12 cellular contexts compared by ENCODE assay signal in the genomic region with DNA sequence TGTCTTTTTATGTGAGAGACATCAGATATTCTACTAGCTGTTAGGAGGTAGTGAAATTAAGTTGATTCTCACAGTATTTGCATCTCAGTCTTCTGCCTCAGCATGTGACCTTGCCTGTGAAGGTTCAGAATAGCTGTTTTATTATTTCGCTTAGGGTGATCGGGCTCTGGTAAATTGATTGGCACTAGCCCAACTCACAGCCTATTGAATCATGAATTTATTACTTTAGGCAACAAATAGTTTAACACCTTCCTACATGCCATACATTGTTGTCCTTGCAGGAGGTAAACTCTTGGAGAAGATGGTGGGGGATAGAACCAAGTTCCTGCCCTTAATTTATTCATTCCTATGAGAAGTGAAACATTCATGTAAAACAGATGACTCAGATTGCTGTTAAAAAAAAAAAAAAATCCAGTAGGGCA.
DNase-seq lines count a peak whose midpoint lies in the region; ATAC-seq and TF ChIP-seq lines count a peak whose summit lies in the region.
"Had no signal": no experiment of that assay in that cellular context is flagged by ENCODE, and none has a peak within 500 bp of the region (broad histone marks: within the 10 kb centered on the region; RNA-seq: fewer than 3 reads in every experiment).

No MANE protein-coding gene starts in this region.

- WGBS in smooth muscle cell (ENCODE audit: low lambda C conversion rate) = 90% methylated on average over 2 of the region's 2 CpGs
- 91 to 98% methylated on average over 2 of the region's 2 CpGs for WGBS in upper lobe of left lung, 2 donors

- no peaks in the 10 kb centered on the region for H3K27me3 ChIP-seq in smooth muscle cell (ENCODE audit: low read depth)
- no peaks in the 10 kb centered on the region for H3K27me3 ChIP-seq in CD4-positive, alpha-beta memory T cell (ENCODE audit: insufficient read depth, low read length)
- H3K27me3 ChIP-seq in upper lobe of left lung = no peaks in the 10 kb centered on the region
- H3K27me3 ChIP-seq: BLaER1 treated with 17β-estradiol and CSF1 and Interleukin-3, amounts not matched to agents 10 nM and 100 nM had no signal

- no peaks in the 10 kb centered on the region for H4K20me1 ChIP-seq in smooth muscle cell (ENCODE audit: low read depth)
- H4K20me1 ChIP-seq: BLaER1 treated with 17β-estradiol and CSF1 and Interleukin-3, amounts not matched to agents 10 nM and 100 nM had no signal

- H3K27ac ChIP-seq in smooth muscle cell (ENCODE audit: low read depth) (no peak overlapping the region), upper lobe of left lung (no peak overlapping the region)
- no peak overlapping the region for H3K27ac ChIP-seq in CD4-positive, alpha-beta memory T cell (ENCODE audit: low read depth, low read length)
- H3K27ac ChIP-seq: BLaER1 treated with 17β-estradiol and CSF1 and Interleukin-3, amounts not matched to agents 10 nM and 100 nM; parathyroid adenoma had no signal

- no peak overlapping the region for H2AFZ ChIP-seq in smooth muscle cell (ENCODE audit: low read depth)
- H2AFZ ChIP-seq: parathyroid adenoma had no signal

- POLR2A ChIA-PET in CD4-positive, alpha-beta memory T cell (lab: Charles Lee; ENCODE audit: partially characterized antibody) = interaction anchor here (0.6 kb wide), 1 partner anchor 35 kb away, joined by 3 read pairs; no protein-coding TSS in a partner anchor

- no peak overlapping the region for H3K9ac ChIP-seq in smooth muscle cell (ENCODE audit: low read depth)
- H3K9ac ChIP-seq: BLaER1 treated with 17β-estradiol and CSF1 and Interleukin-3, amounts not matched to agents 10 nM and 100 nM; parathyroid adenoma had no signal

- H3K4me1 ChIP-seq in smooth muscle cell (ENCODE audit: low read depth) (no peaks in the 10 kb centered on the region), upper lobe of left lung (peaks cover 0 to 16% (median 0%) of the 10 kb centered on the region in 4 donors)
- H3K4me1 ChIP-seq in CD4-positive, alpha-beta memory T cell (ENCODE audit: insufficient read depth, low read length) = no peaks in the 10 kb centered on the region

- DNase-seq in GM03348 (ENCODE audit: low spot score) (peak; percentile 18), astrocyte of the cerebellum (ENCODE audit: low read depth) (peak; percentile 49), smooth muscle cell (lab: John Stamatoyannopoulos, UW; ENCODE audit: unreplicated experiment) (no peak), upper lobe of left lung (no peak), left lobe of liver (ENCODE audit: low spot score) (no peak)
- no peak for DNase-seq in CD4-positive, alpha-beta memory T cell
- DNase-seq: H9, NCI-H345 had no signal

- TF ChIP-seq CTCF in astrocyte of the cerebellum (IDR thresholded peaks at IDR 0.05; ENCODE audit: low read depth, low read length, missing control alignments) (no peak), smooth muscle cell (IDR thresholded peaks at IDR 0.05; ENCODE audit: borderline replicate concordance, insufficient read depth, poor library complexity, severe bottlenecking) (no peak), upper lobe of left lung (IDR thresholded peaks at IDR 0.05) (no peak)

- H3K79me2 ChIP-seq in smooth muscle cell (ENCODE audit: low read depth) = no peaks in the 10 kb centered on the region
- H3K79me2 ChIP-seq: parathyroid adenoma had no signal

- H3K4me3 ChIP-seq in astrocyte of the cerebellum (ENCODE audit: low read depth, low read length) (no peak overlapping the region), smooth muscle cell (no peak overlapping the region), upper lobe of left lung (no peak overlapping the region)
- no peak overlapping the region for H3K4me3 ChIP-seq in CD4-positive, alpha-beta memory T cell (ENCODE audit: low read length in 2 of 2)
- H3K4me3 ChIP-seq: BLaER1 treated with 17β-estradiol and CSF1 and Interleukin-3, amounts not matched to agents 10 nM and 100 nM had no signal

- H3K9me3 ChIP-seq in smooth muscle cell (replicated peaks; ENCODE audit: low read depth) (no peaks in the 10 kb centered on the region), upper lobe of left lung (no peaks in the 10 kb centered on the region)
- H3K9me3 ChIP-seq in CD4-positive, alpha-beta memory T cell (ENCODE audit: control insufficient read depth in 1 of 2, low read length in 2 of 2) = no peaks in the 10 kb centered on the region

- CTCF ChIA-PET in CD4-positive, alpha-beta memory T cell (lab: Charles Lee; ENCODE audit: partially characterized antibody) = no interaction called here

- ATAC-seq in GM21367 (IDR thresholded peaks at IDR 0.05; ENCODE audit: unreplicated experiment) (peak; percentile 59), HG03097 (IDR thresholded peaks at IDR 0.05; ENCODE audit: low FRiP score, unreplicated experiment) (peak; percentile 45), upper lobe of left lung (ENCODE audit: low FRiP score in 2 of 2) (no peak), left lobe of liver (no peak)

- no peak for TF ChIP-seq EP300 in upper lobe of left lung (IDR thresholded peaks at IDR 0.05)

- in situ Hi-C loops in astrocyte of the cerebellum (cut with HindIII; ENCODE audit: low sequenced_read_pairs) = no loop called here

- no peak for TF ChIP-seq POLR2A in upper lobe of left lung (IDR thresholded peaks at IDR 0.05)

- H3K9me3 Mint-ChIP-seq in CD4-positive, alpha-beta memory T cell = peaks cover 0 to 3% (median 0%) of the 10 kb centered on the region in 8 donors

- H3K4me2 ChIP-seq in smooth muscle cell = no peak overlapping the region
- H3K4me2 ChIP-seq: BLaER1 treated with 17β-estradiol and CSF1 and Interleukin-3, amounts not matched to agents 10 nM and 100 nM had no signal

- intact Hi-C loops in CD4-positive, alpha-beta memory T cell (cut with micrococcal nuclease) = no loop called here

- peaks cover 5 to 15% of the 10 kb centered on the region in 2 donors for H3K36me3 Mint-ChIP-seq in CD4-positive, alpha-beta memory T cell

- no peak overlapping the region for H3K4me3 Mint-ChIP-seq in CD4-positive, alpha-beta memory T cell
- H3K4me3 Mint-ChIP-seq: H9 had no signal

- peak overlapping the region in 1 of 7 donors; percentile 38 for H3K27ac Mint-ChIP-seq in CD4-positive, alpha-beta memory T cell
- H3K27ac Mint-ChIP-seq: H9 had no signal

- H3K4me1 Mint-ChIP-seq in CD4-positive, alpha-beta memory T cell = peaks cover 7 to 13% (median 10%) of the 10 kb centered on the region in 4 donors

- H3F3A ChIP-seq in smooth muscle cell (ENCODE audit: low read depth) = no peaks in the 10 kb centered on the region

- no peaks in the 10 kb centered on the region for H3K27me3 Mint-ChIP-seq in CD4-positive, alpha-beta memory T cell

- H3K36me3 ChIP-seq in smooth muscle cell (ENCODE audit: low read depth) = no peaks in the 10 kb centered on the region
- H3K36me3 ChIP-seq in CD4-positive, alpha-beta memory T cell (ENCODE audit: insufficient read depth, low read length) = no peaks in the 10 kb centered on the region
- H3K36me3 ChIP-seq in upper lobe of left lung = no peaks in the 10 kb centered on the region

Comparison
In these comparisons a context has a peak if more than half of its experiments do, and no peak if none do; other contexts are left out.
1. DNase-seq: peak in GM03348 (single experiment) and astrocyte of the cerebellum (single experiment); none in smooth muscle cell (single experiment), CD4-positive, alpha-beta memory T cell (0 of 5), upper lobe of left lung (0 of 2) and left lobe of liver (single experiment).
2. ATAC-seq: peak in GM21367 (single experiment) and HG03097 (single experiment); none in upper lobe of left lung (0 of 2) and left lobe of liver (single experiment).